ENCODE assay signal across 38 cellular contexts in genomic region chr3:21561472-21561871, GRCh38.
"Had no signal": no experiment of that assay in that cellular context is flagged by ENCODE, and none has a peak within 500 bp of the region (broad histone marks: within the 10 kb centered on the region; RNA-seq: fewer than 3 reads in every experiment).

No MANE protein-coding gene starts in this region.

- H3K4me1 Mint-ChIP-seq: activated naive CD4-positive, alpha-beta T cell treated with anti-CD3 and anti-CD28 coated beads, Interleukin-2, amount 10 ng/mL, durations not matched to agents 7 days and 5 days; activated naive CD4-positive, alpha-beta T cell treated with anti-CD3 and anti-CD28 coated beads, Interleukin-2, amount 50 U/mL, for 24 hours; activated naive CD8-positive, alpha-beta T cell treated with anti-CD3 and anti-CD28 coated beads for 36 hours; activated naive CD8-positive, alpha-beta T cell treated with anti-CD3 and anti-CD28 coated beads, Interleukin-2, amount 10 ng/mL, durations not matched to agents 7 days and 5 days; activated naive CD8-positive, alpha-beta T cell treated with anti-CD3 and anti-CD28 coated beads, Interleukin-2, amount 50 U/mL, for 24 hours; activated T-helper 17 cell treated with anti-CD3 and anti-CD28 coated beads, Interleukin-2, amount 50 U/mL, for 72 hours; brain; central memory CD8-positive, alpha-beta T cell had no signal

- H3K9me3 ChIP-seq: adrenal gland, body of pancreas had no signal

- H3K4me3 ChIP-seq: adrenal gland, ascending aorta, body of pancreas, breast epithelium, cardiac muscle cell had no signal

- H3K36me3 ChIP-seq: adrenal gland, brain microvascular endothelial cell, breast epithelium, cardiac muscle cell had no signal

- H3K27me3 Mint-ChIP-seq: activated naive CD4-positive, alpha-beta T cell treated with anti-CD3 and anti-CD28 coated beads, Interleukin-2, amount 10 ng/mL, durations not matched to agents 7 days and 5 days; activated naive CD4-positive, alpha-beta T cell treated with anti-CD3 and anti-CD28 coated beads, Interleukin-2, amount 50 U/mL, for 24 hours; activated naive CD8-positive, alpha-beta T cell; activated naive CD8-positive, alpha-beta T cell treated with anti-CD3 and anti-CD28 coated beads for 36 hours; activated naive CD8-positive, alpha-beta T cell treated with anti-CD3 and anti-CD28 coated beads, Interleukin-2, amount 10 ng/mL, durations not matched to agents 7 days and 5 days; activated naive CD8-positive, alpha-beta T cell treated with anti-CD3 and anti-CD28 coated beads, Interleukin-2, amount 50 U/mL, for 24 hours; activated T-cell treated with anti-CD3 and anti-CD28 coated beads, Interleukin-2, amount 50 U/mL, for 24 hours; activated T-helper 17 cell treated with anti-CD3 and anti-CD28 coated beads, Interleukin-2, amount 50 U/mL, for 72 hours; brain; central memory CD8-positive, alpha-beta T cell had no signal

- DNase-seq: activated effector memory CD4-positive, alpha-beta T cell treated with anti-CD3 and anti-CD28 coated beads, Interleukin-2, amount 50 U/mL, for 16 hours; activated effector memory CD4-positive, alpha-beta T cell treated with Interleukin-2 at 50 U/mL for 16 hours; activated gamma-delta T cell; activated gamma-delta T cell treated with Interleukin-2 at 50 U/mL for 16 hours; activated naive CD4-positive, alpha-beta T cell; activated naive CD4-positive, alpha-beta T cell treated with anti-CD3 and anti-CD28 coated beads for 36 hours; activated naive CD4-positive, alpha-beta T cell treated with anti-CD3 and anti-CD28 coated beads, Interleukin-2, amount 10 ng/mL, durations not matched to agents 7 days and 5 days; activated naive CD4-positive, alpha-beta T cell treated with anti-CD3 and anti-CD28 coated beads, Interleukin-2, amount 50 U/mL, for 16 hours; activated naive CD4-positive, alpha-beta T cell treated with Interleukin-2 at 50 U/mL for 16 hours; activated naive CD8-positive, alpha-beta T cell treated with anti-CD3 and anti-CD28 coated beads for 36 hours; activated naive CD8-positive, alpha-beta T cell treated with anti-CD3 and anti-CD28 coated beads, Interleukin-2, amount 10 ng/mL, durations not matched to agents 7 days and 5 days; activated naive CD8-positive, alpha-beta T cell treated with anti-CD3 and anti-CD28 coated beads, Interleukin-2, amount 50 U/mL, for 24 hours; activated T-cell treated with anti-CD3 and anti-CD28 coated beads, Interleukin-2, amount 50 U/mL, for 1 hour; activated T-cell treated with anti-CD3 and anti-CD28 coated beads, Interleukin-2, amount 50 U/mL, for 24 hours; activated T-cell treated with anti-CD3 and anti-CD28 coated beads, Interleukin-2, amount 50 U/mL, for 4 hours; activated T-cell treated with anti-CD3 and anti-CD28 coated beads, Interleukin-2, amount 50 U/mL, for 48 hours; activated T-cell treated with anti-CD3 and anti-CD28 coated beads, Interleukin-2, amount 50 U/mL, for 72 hours; adrenal gland; amniotic stem cell; amygdala; anterior cingulate cortex; aorta; body of pancreas; brain microvascular endothelial cell; central memory CD4-positive, alpha-beta T cell; cerebellar nuclear complex had no signal

- H3K27ac Mint-ChIP-seq: activated naive CD4-positive, alpha-beta T cell treated with anti-CD3 and anti-CD28 coated beads for 36 hours; activated naive CD4-positive, alpha-beta T cell treated with anti-CD3 and anti-CD28 coated beads, Interleukin-2, amount 10 ng/mL, durations not matched to agents 7 days and 5 days; activated naive CD4-positive, alpha-beta T cell treated with anti-CD3 and anti-CD28 coated beads, Interleukin-2, amount 50 U/mL, for 24 hours; activated naive CD4-positive, alpha-beta T cell treated with anti-CD3 and anti-CD28 coated beads, Interleukin-2, amount 50 U/mL, for 72 hours; activated naive CD8-positive, alpha-beta T cell; activated naive CD8-positive, alpha-beta T cell treated with anti-CD3 and anti-CD28 coated beads for 36 hours; activated naive CD8-positive, alpha-beta T cell treated with anti-CD3 and anti-CD28 coated beads, Interleukin-2, amount 10 ng/mL, durations not matched to agents 7 days and 5 days; activated naive CD8-positive, alpha-beta T cell treated with anti-CD3 and anti-CD28 coated beads, Interleukin-2, amount 50 U/mL, for 24 hours; activated T-cell treated with anti-CD3 and anti-CD28 coated beads, Interleukin-2, amount 50 U/mL, for 24 hours; activated T-cell treated with anti-CD3 and anti-CD28 coated beads, Interleukin-2, amount 50 U/mL, for 72 hours; activated T-helper 1 cell treated with anti-CD3 and anti-CD28 coated beads, Interleukin-12 subunit alpha, Interleukin-12 subunit beta, Interleukin-2, Interleukin-4 antibody, amounts not matched to agents 30 ng/mL and 10 ng/mL and 1 ng/mL, durations not matched to agents 14 hours and 24 hours and 36 hours; activated T-helper 17 cell treated with anti-CD3 and anti-CD28 coated beads, Interleukin-2, amount 50 U/mL, for 72 hours; activated T-helper 2 cell treated with anti-CD3 and anti-CD28 coated beads, Interferon-gamma antibody, Interleukin-2, Interleukin-4, amounts not matched to agents 10 μg/mL and 5 μg/mL and 100 μg/mL, durations not matched to agents 14 hours and 24 hours and 36 hours; brain had no signal

- ATAC-seq: activated naive CD4-positive, alpha-beta T cell treated with anti-CD3 and anti-CD28 coated beads, Interleukin-2, amount 50 U/mL, for 72 hours; activated naive CD8-positive, alpha-beta T cell treated with anti-CD3 and anti-CD28 coated beads, Interleukin-2, amount 50 U/mL, for 24 hours; activated T-cell treated with anti-CD3 and anti-CD28 coated beads, Interleukin-2, amount 50 U/mL, for 4 hours; activated T-cell treated with anti-CD3 and anti-CD28 coated beads, Interleukin-2, amount 50 U/mL, for 72 hours; activated T-helper 17 cell treated with anti-CD3 and anti-CD28 coated beads, Interleukin-2, amount 50 U/mL, for 72 hours; body of pancreas had no signal

- FAIRE-seq: bronchial epithelial cell had no signal

- H3K27ac ChIP-seq: adrenal gland, ascending aorta, body of pancreas, brain microvascular endothelial cell, breast epithelium, cardiac muscle cell had no signal

- H3K4me1 ChIP-seq: adrenal gland, ascending aorta, body of pancreas, breast epithelium had no signal

- H3K27me3 ChIP-seq: adrenal gland, ascending aorta, body of pancreas, brain microvascular endothelial cell, breast epithelium, cardiac muscle cell had no signal

- H3K4me3 Mint-ChIP-seq: activated naive CD4-positive, alpha-beta T cell treated with anti-CD3 and anti-CD28 coated beads for 36 hours; activated naive CD4-positive, alpha-beta T cell treated with anti-CD3 and anti-CD28 coated beads, Interleukin-2, amount 10 ng/mL, durations not matched to agents 7 days and 5 days; activated naive CD4-positive, alpha-beta T cell treated with anti-CD3 and anti-CD28 coated beads, Interleukin-2, amount 50 U/mL, for 24 hours; activated naive CD8-positive, alpha-beta T cell; activated naive CD8-positive, alpha-beta T cell treated with anti-CD3 and anti-CD28 coated beads for 36 hours; activated naive CD8-positive, alpha-beta T cell treated with anti-CD3 and anti-CD28 coated beads, Interleukin-2, amount 10 ng/mL, durations not matched to agents 7 days and 5 days; activated naive CD8-positive, alpha-beta T cell treated with anti-CD3 and anti-CD28 coated beads, Interleukin-2, amount 50 U/mL, for 24 hours; activated T-cell treated with anti-CD3 and anti-CD28 coated beads, Interleukin-2, amount 50 U/mL, for 24 hours; activated T-cell treated with anti-CD3 and anti-CD28 coated beads, Interleukin-2, amount 50 U/mL, for 4 hours; activated T-cell treated with anti-CD3 and anti-CD28 coated beads, Interleukin-2, amount 50 U/mL, for 72 hours; activated T-helper 1 cell treated with anti-CD3 and anti-CD28 coated beads, Interleukin-12 subunit alpha, Interleukin-12 subunit beta, Interleukin-2, Interleukin-4 antibody, amounts not matched to agents 30 ng/mL and 10 ng/mL and 1 ng/mL, durations not matched to agents 14 hours and 24 hours and 36 hours; activated T-helper 17 cell treated with anti-CD3 and anti-CD28 coated beads, Interleukin-2, amount 50 U/mL, for 72 hours; brain; central memory CD8-positive, alpha-beta T cell had no signal

- H3K36me3 Mint-ChIP-seq: activated naive CD4-positive, alpha-beta T cell treated with anti-CD3 and anti-CD28 coated beads, Interleukin-2, amount 10 ng/mL, durations not matched to agents 7 days and 5 days; activated naive CD4-positive, alpha-beta T cell treated with anti-CD3 and anti-CD28 coated beads, Interleukin-2, amount 50 U/mL, for 24 hours; activated naive CD8-positive, alpha-beta T cell; activated naive CD8-positive, alpha-beta T cell treated with anti-CD3 and anti-CD28 coated beads for 36 hours; activated naive CD8-positive, alpha-beta T cell treated with anti-CD3 and anti-CD28 coated beads, Interleukin-2, amount 10 ng/mL, durations not matched to agents 7 days and 5 days had no signal
